In the genomic region with DNA sequence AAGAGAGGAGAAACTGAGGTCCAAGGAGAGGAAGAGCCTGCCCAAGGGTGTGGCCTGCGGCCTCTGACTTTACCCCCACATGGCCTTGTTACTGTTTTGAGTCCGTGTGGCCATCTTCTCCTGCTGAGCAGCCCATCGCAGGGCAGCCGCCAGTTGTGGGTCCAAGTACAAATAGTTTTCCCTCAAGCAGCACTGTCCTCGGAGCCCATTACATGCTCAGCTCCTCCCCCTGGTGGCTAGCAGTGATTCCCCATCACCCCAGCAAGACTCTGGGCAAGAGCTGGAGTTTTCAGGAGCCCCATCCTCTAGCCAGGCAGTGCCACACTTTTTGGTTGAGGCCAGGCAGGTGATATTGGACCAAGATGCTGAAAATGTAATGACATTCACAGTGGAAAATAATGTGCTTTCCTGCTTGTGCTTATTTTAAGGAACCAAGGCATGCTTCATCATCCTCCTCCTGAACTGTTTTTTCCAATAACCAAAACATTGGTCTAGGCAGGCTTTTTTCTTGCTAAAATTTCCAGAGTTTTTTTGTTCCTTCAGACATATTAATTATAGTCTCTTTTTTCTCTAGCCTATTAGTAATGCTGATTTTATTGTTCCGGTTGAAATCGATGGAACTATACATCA, we compare ENCODE assay signal across 1 cellular context.
TF ChIP-seq lines count a peak whose summit lies in the region.

No MANE protein-coding gene starts in this region.

TF ChIP-seq in HCT116, 20 proteins besides CTCF, POLR2A, EP300 and RAD21 (continued from another document):
- TF ChIP-seq, protein P1, sequence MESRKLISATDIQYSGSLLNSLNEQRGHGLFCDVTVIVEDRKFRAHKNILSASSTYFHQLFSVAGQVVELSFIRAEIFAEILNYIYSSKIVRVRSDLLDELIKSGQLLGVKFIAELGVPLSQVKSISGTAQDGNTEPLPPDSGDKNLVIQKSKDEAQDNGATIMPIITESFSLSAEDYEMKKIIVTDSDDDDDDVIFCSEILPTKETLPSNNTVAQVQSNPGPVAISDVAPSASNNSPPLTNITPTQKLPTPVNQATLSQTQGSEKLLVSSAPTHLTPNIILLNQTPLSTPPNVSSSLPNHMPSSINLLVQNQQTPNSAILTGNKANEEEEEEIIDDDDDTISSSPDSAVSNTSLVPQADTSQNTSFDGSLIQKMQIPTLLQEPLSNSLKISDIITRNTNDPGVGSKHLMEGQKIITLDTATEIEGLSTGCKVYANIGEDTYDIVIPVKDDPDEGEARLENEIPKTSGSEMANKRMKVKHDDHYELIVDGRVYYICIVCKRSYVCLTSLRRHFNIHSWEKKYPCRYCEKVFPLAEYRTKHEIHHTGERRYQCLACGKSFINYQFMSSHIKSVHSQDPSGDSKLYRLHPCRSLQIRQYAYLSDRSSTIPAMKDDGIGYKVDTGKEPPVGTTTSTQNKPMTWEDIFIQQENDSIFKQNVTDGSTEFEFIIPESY (IDR thresholded peaks at IDR 0.05; ENCODE audit: extremely low read depth, insufficient replicate concordance, low read length): no peak
- TF ChIP-seq JUND (IDR thresholded peaks at IDR 0.05) (no peak), SRF (IDR thresholded peaks at IDR 0.05; ENCODE audit: low read depth) (no peak), POLR2AphosphoS5 (IDR thresholded peaks at IDR 0.05; ENCODE audit: low read depth, low read length) (no peak)
- TF ChIP-seq, protein P2, sequence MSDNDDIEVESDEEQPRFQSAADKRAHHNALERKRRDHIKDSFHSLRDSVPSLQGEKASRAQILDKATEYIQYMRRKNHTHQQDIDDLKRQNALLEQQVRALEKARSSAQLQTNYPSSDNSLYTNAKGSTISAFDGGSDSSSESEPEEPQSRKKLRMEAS (IDR thresholded peaks at IDR 0.05): no peak
TF ChIP-seq in HCT116: peak in this region for 0.
